30 cellular contexts compared by ENCODE assay signal in the genomic region with DNA sequence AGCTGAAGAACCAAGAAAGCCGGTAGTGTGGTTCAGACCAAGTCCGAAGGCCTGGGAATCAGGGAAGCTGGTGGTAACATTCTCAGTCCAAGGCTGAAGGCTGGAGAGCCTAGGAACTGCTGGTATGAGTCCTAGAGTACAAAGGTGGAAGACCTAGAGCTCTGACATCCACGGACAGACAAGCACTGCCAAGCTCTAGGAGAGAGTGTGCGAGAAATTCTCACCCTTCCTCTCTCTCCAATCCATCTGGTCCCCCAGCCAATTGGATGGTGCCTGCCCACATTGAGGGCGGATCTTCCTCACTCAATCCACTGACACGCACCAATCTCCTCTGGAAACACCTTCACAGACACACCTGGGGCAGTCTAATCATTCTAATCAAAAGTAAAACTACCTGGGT. TPM values are rescaled to one million over a fixed set of nuclear protein-coding genes. Genes with fewer than 3 reads are reported as not detected.
"Had no signal": no experiment of that assay in that cellular context is flagged by ENCODE, and none has a peak within 500 bp of the region (broad histone marks: within the 10 kb centered on the region; RNA-seq: fewer than 3 reads in every experiment).

No MANE protein-coding gene starts in this region.

- H3K27me3 ChIP-seq: esophagus squamous epithelium, neural progenitor cell, right atrium auricular region, tibial nerve, upper lobe of left lung, uterus had no signal

- H3K27ac ChIP-seq: esophagus squamous epithelium, heart right ventricle, neural progenitor cell, prostate gland, right atrium auricular region, thoracic aorta, tibial nerve, upper lobe of left lung, uterus had no signal

- H3K4me3 ChIP-seq: esophagus squamous epithelium, heart right ventricle, lung, neural progenitor cell, prostate gland, right atrium auricular region, thoracic aorta, tibial nerve, upper lobe of left lung, uterus had no signal

- ATAC-seq: effector memory CD8-positive, alpha-beta T cell; heart right ventricle; left lobe of liver; naive thymus-derived CD4-positive, alpha-beta T cell; sciatic nerve; stimulated activated effector memory CD8-positive, alpha-beta T cell treated with anti-CD3 and anti-CD28 coated beads, Interleukin-12 subunit alpha, Interleukin-12 subunit beta, amount 100 ng/mL, for 72 hours; stimulated activated naive CD8-positive, alpha-beta T cell treated with anti-CD3 and anti-CD28 coated beads, Interleukin-15, Interleukin-2, amounts not matched to agents 100 U/mL and 50 U/mL, for 24 hours had no signal

- H3K4me1 ChIP-seq: esophagus squamous epithelium, heart right ventricle, neural progenitor cell, prostate gland, right atrium auricular region, tibial nerve, upper lobe of left lung, uterus had no signal

- H3K9me3 ChIP-seq: esophagus squamous epithelium, heart right ventricle, prostate gland, right atrium auricular region, thoracic aorta, tibial nerve, upper lobe of left lung, uterus had no signal

- H3K4me2 ChIP-seq: neural progenitor cell had no signal

- H2AFZ ChIP-seq: neural progenitor cell had no signal

- H3K36me3 ChIP-seq: esophagus squamous epithelium, heart right ventricle, neural progenitor cell, prostate gland, right atrium auricular region, thoracic aorta, tibial nerve, upper lobe of left lung, uterus had no signal

- DNase-seq: cortex of kidney; effector memory CD8-positive, alpha-beta T cell; erythroblast; esophagus squamous epithelium; foreskin melanocyte; glutamatergic neuron; heart right ventricle; hypothalamus; immature natural killer cell; islet precursor cell; kidney glomerular epithelial cell; mesenchymal stem cell; naive thymus-derived CD4-positive, alpha-beta T cell; stimulated activated CD4-positive, alpha-beta T cell treated with anti-CD3 and anti-CD28 coated beads, Interleukin-2, amount 100 ng/mL, for 24 hours; stimulated activated CD4-positive, alpha-beta T cell treated with anti-CD3 and anti-CD28 coated beads, Interleukin-4, amount 100 ng/mL, for 24 hours; stimulated activated naive CD8-positive, alpha-beta T cell treated with anti-CD3 and anti-CD28 coated beads, Interleukin-15, Interleukin-2, amounts not matched to agents 100 U/mL and 50 U/mL, for 24 hours; upper lobe of left lung; uterus had no signal

RNA-seq across cellular contexts. Expression of a gene that starts 19.7 kb away (rescaled TPM):
- total RNA-seq: dermis microvascular lymphatic vessel endothelial cell; naive thymus-derived CD4-positive, alpha-beta T cell; osteoblast had no signal
- polyA plus RNA-seq: immature natural killer cell; liver; naive thymus-derived CD4-positive, alpha-beta T cell had no signal
